Comparison of ENCODE assay signal across 14 cellular contexts in the genomic region with DNA sequence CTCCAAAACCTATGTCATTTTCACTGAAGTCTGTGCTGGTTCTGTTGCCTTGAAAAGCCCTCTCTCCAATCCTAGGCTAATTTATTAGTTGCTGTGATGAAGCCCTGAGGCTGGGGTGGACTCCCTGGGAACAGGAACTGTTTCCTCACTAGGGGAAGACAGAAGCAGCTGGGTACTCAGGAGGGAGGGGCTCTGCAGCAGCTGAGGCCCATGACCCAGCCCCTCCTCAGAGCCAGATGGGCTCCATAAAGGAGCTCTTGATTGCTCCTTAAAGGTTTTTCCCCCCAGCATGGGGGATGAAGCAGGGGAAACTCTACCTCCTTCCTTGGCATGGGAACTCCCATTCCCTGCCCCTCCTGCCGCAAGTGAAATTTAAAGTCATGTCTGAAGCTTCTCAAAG. TPM values are rescaled to one million over a fixed set of nuclear protein-coding genes. Genes with fewer than 3 reads are reported as not detected.
A peak's percentile ranks its signal among the peaks of the same experiment; 100 is the strongest.
DNase-seq lines count a peak whose midpoint lies in the region; ATAC-seq and TF ChIP-seq lines count a peak whose summit lies in the region.
"Had no signal": no experiment of that assay in that cellular context is flagged by ENCODE, and none has a peak within 500 bp of the region (broad histone marks: within the 10 kb centered on the region; RNA-seq: fewer than 3 reads in every experiment).

No MANE protein-coding gene starts in this region.

- H3K4me3 Mint-ChIP-seq in glutamatergic neuron (ENCODE audit: unreplicated experiment) (peak overlapping the region; percentile 82), osteocyte (ENCODE audit: unreplicated experiment) (peak overlapping the region; percentile 10), endothelial cell (ENCODE audit: unreplicated experiment) (no peak overlapping the region)

- intact Hi-C loops in right lobe of liver (cut with DNase I) = no loop called here

- H3K4me1 Mint-ChIP-seq in glutamatergic neuron (ENCODE audit: low read depth, unreplicated experiment) = peaks cover 38% of the 10 kb centered on the region
- peaks cover 15% of the 10 kb centered on the region for H3K4me1 Mint-ChIP-seq in osteocyte (ENCODE audit: unreplicated experiment)
- H3K4me1 Mint-ChIP-seq in endothelial cell (ENCODE audit: unreplicated experiment) = peaks cover 14% of the 10 kb centered on the region

- no peak overlapping the region for H3K27ac ChIP-seq in right lobe of liver

- H3K27ac Mint-ChIP-seq in glutamatergic neuron (ENCODE audit: unreplicated experiment) = peak overlapping the region; percentile 90
- H3K27ac Mint-ChIP-seq in osteocyte (ENCODE audit: unreplicated experiment) = no peak overlapping the region
- no peak overlapping the region for H3K27ac Mint-ChIP-seq in endothelial cell (ENCODE audit: unreplicated experiment)
- H3K27ac Mint-ChIP-seq: CD14-positive monocyte had no signal

- WGBS in right lobe of liver (ENCODE audit: insufficient coverage, low coverage, low lambda C conversion rate, missing lambda C conversion rate) = 36% methylated on average over 1 of the region's 1 CpG

- H3K27me3 ChIP-seq in right lobe of liver = no peaks in the 10 kb centered on the region

- TF ChIP-seq CTCF in glutamatergic neuron (IDR thresholded peaks at IDR 0.05; ENCODE audit: partially characterized antibody, unreplicated experiment) = no peak
- no peak for TF ChIP-seq CTCF in osteocyte (IDR thresholded peaks at IDR 0.05)
- TF ChIP-seq CTCF in right lobe of liver (IDR thresholded peaks at IDR 0.05) = no peak
- no peak for TF ChIP-seq CTCF in endothelial cell (IDR thresholded peaks at IDR 0.05; ENCODE audit: unreplicated experiment)

- no peaks in the 10 kb centered on the region for H3K9me3 ChIP-seq in right lobe of liver

- no peak for ATAC-seq in right lobe of liver

- DNase-seq in NCI-H2171 (lab: John Stamatoyannopoulos, UW) (peak; percentile 40), NCI-H69 (lab: John Stamatoyannopoulos, UW) (peak; percentile 92), glutamatergic neuron (peak; percentile 45), osteocyte (ENCODE audit: extremely low spot score, unreplicated experiment) (no peak), right lobe of liver (no peak), NCI-H1092 treated with DMSO at 0.1 percent for 48 hours (lab: John Stamatoyannopoulos, UW) (no peak), endothelial cell (ENCODE audit: low spot score) (no peak)
- DNase-seq: ACHN, AML-193, DMS153, KBM-7, NCI-H146, T-helper 1 cell had no signal

- H3K4me3 ChIP-seq in right lobe of liver = no peak overlapping the region

- H3K36me3 Mint-ChIP-seq in glutamatergic neuron (ENCODE audit: unreplicated experiment) (no peaks in the 10 kb centered on the region), osteocyte (ENCODE audit: unreplicated experiment) (no peaks in the 10 kb centered on the region), endothelial cell (ENCODE audit: low read depth, unreplicated experiment) (peaks cover 4% of the 10 kb centered on the region)

- TF ChIP-seq POLR2A in right lobe of liver (IDR thresholded peaks at IDR 0.05) = no peak

- H3K9me3 Mint-ChIP-seq in glutamatergic neuron (ENCODE audit: unreplicated experiment) (peaks cover 18% of the 10 kb centered on the region), osteocyte (ENCODE audit: unreplicated experiment) (no peaks in the 10 kb centered on the region), endothelial cell (ENCODE audit: unreplicated experiment) (no peaks in the 10 kb centered on the region)

- peaks cover 0 to 5% (median 0%) of the 10 kb centered on the region in 4 donors for H3K4me1 ChIP-seq in right lobe of liver

- H3K36me3 ChIP-seq in right lobe of liver = no peaks in the 10 kb centered on the region

- peaks cover 9% of the 10 kb centered on the region for H3K27me3 Mint-ChIP-seq in glutamatergic neuron (ENCODE audit: unreplicated experiment)
- H3K27me3 Mint-ChIP-seq in osteocyte (ENCODE audit: unreplicated experiment) = peaks cover 2% of the 10 kb centered on the region
- peaks cover 18% of the 10 kb centered on the region for H3K27me3 Mint-ChIP-seq in endothelial cell (ENCODE audit: unreplicated experiment)

RNA-seq across cellular contexts. Expression of a gene that starts 3.4 kb away (rescaled TPM):
- total RNA-seq in glutamatergic neuron (ENCODE audit: unreplicated experiment) (66.2 TPM), osteocyte (3.8 and 4.6 TPM in 2 replicates), right lobe of liver (under 1 TPM in 3 of 6 experiments, not detected in 3; 0.26 to 0.49 (median 0.38) TPM), endothelial cell (ENCODE audit: unreplicated experiment) (0.51 TPM)

RNA-seq across cellular contexts. Expression of a gene that starts 46.2 kb away (rescaled TPM):
- total RNA-seq in glutamatergic neuron (ENCODE audit: unreplicated experiment) = 65.2 TPM
- total RNA-seq in osteocyte = 82.7 and 87.6 TPM in 2 replicates
- 10 to 100 TPM; 25.7 to 41.1 (median 38.9) TPM for total RNA-seq in right lobe of liver
- 88.5 TPM for total RNA-seq in endothelial cell (ENCODE audit: unreplicated experiment)

RNA-seq across cellular contexts. Expression of a gene that starts 46.7 kb away (rescaled TPM):
- total RNA-seq in glutamatergic neuron (ENCODE audit: unreplicated experiment) (153 TPM), osteocyte (70.8 and 73.3 TPM in 2 replicates), right lobe of liver (10 to 100 TPM; 30.1 to 85.4 (median 46.3) TPM), endothelial cell (ENCODE audit: unreplicated experiment) (103 TPM)

Comparison
In these comparisons a context has a peak if more than half of its experiments do, and no peak if none do; other contexts are left out.
1. DNase-seq: peak in NCI-H2171 (single experiment), NCI-H69 (single experiment) and glutamatergic neuron (single experiment); none in osteocyte (single experiment), right lobe of liver (0 of 3), NCI-H1092 treated with DMSO at 0.1 percent for 48 hours (single experiment) and endothelial cell (single experiment).
2. RNA of a gene that starts 3.4 kb away (total RNA-seq): 66.2 TPM in glutamatergic neuron (single experiment); 3.8 to 4.6 TPM in osteocyte, 0.51 TPM in endothelial cell (single experiment) and 0.26 to 0.49 TPM in right lobe of liver; every median in the first group is over 10 times any median in the second.